ENCODE assay signal across 11 cellular contexts in the genomic region with DNA sequence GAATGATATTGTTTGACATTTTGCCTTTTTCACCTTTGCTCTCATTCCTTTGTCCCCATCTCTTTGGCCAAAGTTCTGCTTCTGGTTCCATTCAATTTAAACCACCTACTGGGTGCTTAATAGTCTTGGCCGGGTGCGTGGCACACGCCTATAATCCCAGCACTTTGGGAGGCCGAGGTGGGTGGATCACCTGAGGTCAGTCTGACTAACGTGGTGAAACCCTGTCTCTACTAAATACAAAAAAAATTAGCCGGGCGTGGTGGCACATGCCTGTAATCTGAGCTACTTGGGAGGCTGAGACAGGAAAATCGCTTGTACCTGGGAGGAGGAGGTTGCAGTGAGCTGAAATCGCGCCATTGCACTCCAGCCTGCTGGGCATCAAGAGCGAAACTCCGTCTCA. TPM values are rescaled to one million over a fixed set of nuclear protein-coding genes. Genes with fewer than 3 reads are reported as not detected.
DNase-seq lines count a peak whose midpoint lies in the region; ATAC-seq and TF ChIP-seq lines count a peak whose summit lies in the region.
"Not testable (repeated sequence)": the region's sequence is repeated elsewhere in the genome, so short reads cannot be mapped to it uniquely, and the experiment has no call there.
"Had no signal": no experiment of that assay in that cellular context is flagged by ENCODE, and none has a peak within 500 bp of the region (broad histone marks: within the 10 kb centered on the region; RNA-seq: fewer than 3 reads in every experiment).

No MANE protein-coding gene starts in this region.

- not testable (repeated sequence) for H3K36me3 ChIP-seq in CD8-positive, alpha-beta memory T cell (ENCODE audit: insufficient read depth, low read length); MM.1S (replicated peaks; ENCODE audit: insufficient read depth, low read length); neural progenitor cell

- H3F3A ChIP-seq in MM.1S (ENCODE audit: insufficient read depth, low read length) (peaks cover 10% of the 10 kb centered on the region), neural progenitor cell (ENCODE audit: low read depth) (peaks cover 24% of the 10 kb centered on the region)

- H4K20me1 ChIP-seq in MM.1S (ENCODE audit: insufficient read depth, low read length) = not testable (repeated sequence)
- peaks cover 17% of the 10 kb centered on the region for H4K20me1 ChIP-seq in neural progenitor cell (ENCODE audit: low read depth)

- not testable (repeated sequence) for H3K9me2 ChIP-seq in MM.1S (replicated peaks; ENCODE audit: insufficient read depth, low read length)

- peak overlapping the region in 6 of 7 donors; percentile 24 to 94 (median 77) for H3K4me3 Mint-ChIP-seq in CD8-positive, alpha-beta memory T cell
- H3K4me3 Mint-ChIP-seq in WTC11 (peak overlapping the region; percentile 87), endothelial cell (ENCODE audit: unreplicated experiment) (peak overlapping the region; percentile 99), memory B cell (peak overlapping the region; percentile 37), neural progenitor cell (peak overlapping the region; percentile 73)
- peak overlapping the region; percentile 9 for H3K4me3 Mint-ChIP-seq in activated naive CD4-positive, alpha-beta T cell treated with anti-CD3 and anti-CD28 coated beads, Interleukin-2, amount 10 ng/mL, durations not matched to agents 7 days and 5 days

- H3K9me3 Mint-ChIP-seq in CD8-positive, alpha-beta memory T cell; WTC11; activated naive CD4-positive, alpha-beta T cell treated with anti-CD3 and anti-CD28 coated beads, Interleukin-2, amount 10 ng/mL, durations not matched to agents 7 days and 5 days; endothelial cell (ENCODE audit: unreplicated experiment); memory B cell; neural progenitor cell: not testable (repeated sequence)

- not testable (repeated sequence) for ATAC-seq in WTC11; memory B cell (ENCODE audit: low read depth)

- not testable (repeated sequence) for H3K4me2 ChIP-seq in MM.1S (ENCODE audit: low read depth, low read length); neural progenitor cell

- not testable (repeated sequence) for TF ChIP-seq CTCF in MM.1S (IDR thresholded peaks at IDR 0.05; ENCODE audit: low read length); WTC11 (IDR thresholded peaks at IDR 0.05); endothelial cell (IDR thresholded peaks at IDR 0.05; ENCODE audit: unreplicated experiment); neural progenitor cell (IDR thresholded peaks at IDR 0.05)

- H3K4me3 ChIP-seq in CD8-positive, alpha-beta memory T cell (ENCODE audit: low read length); MM.1S (ENCODE audit: low read length); neural progenitor cell: not testable (repeated sequence)

- H3K4me1 ChIP-seq in CD8-positive, alpha-beta memory T cell (ENCODE audit: insufficient read depth, low read length) = peaks cover 26% of the 10 kb centered on the region
- H3K4me1 ChIP-seq in MM.1S (ENCODE audit: low read length) (peaks cover 16% of the 10 kb centered on the region), neural progenitor cell (peaks cover 22% of the 10 kb centered on the region)

- CTCF ChIA-PET in CD8-positive, alpha-beta memory T cell (lab: Charles Lee) = interaction anchor here (1.7 kb wide), 1 partner anchor 18 kb away, joined by 4 read pairs; no protein-coding TSS in a partner anchor
- CTCF ChIA-PET in WTC11 (lab: Charles Lee) = interaction anchor here (1.2 to 3.6 kb wide), 6 partner anchors 10 to 69 kb away, joined by 3 to 47 read pairs (median 15); partner anchors contain the start of gene TSTD1
- CTCF ChIA-PET in activated naive CD4-positive, alpha-beta T cell treated with anti-CD3 and anti-CD28 coated beads, Interleukin-2, amount 10 ng/mL, durations not matched to agents 7 days and 5 days (lab: Charles Lee) = interaction anchor here (1.2 to 2.7 kb wide), 2 partner anchors 9 to 18 kb away, joined by 3 to 8 read pairs; no protein-coding TSS in a partner anchor

- H3K4me1 Mint-ChIP-seq in CD8-positive, alpha-beta memory T cell = peaks cover 20 to 50% (median 46%) of the 10 kb centered on the region in 3 donors
- H3K4me1 Mint-ChIP-seq in WTC11 (peaks cover 40% of the 10 kb centered on the region), endothelial cell (ENCODE audit: unreplicated experiment) (peaks cover 42% of the 10 kb centered on the region), memory B cell (peaks cover 26% of the 10 kb centered on the region), neural progenitor cell (peaks cover 21% of the 10 kb centered on the region)
- H3K4me1 Mint-ChIP-seq in activated naive CD4-positive, alpha-beta T cell treated with anti-CD3 and anti-CD28 coated beads, Interleukin-2, amount 10 ng/mL, durations not matched to agents 7 days and 5 days = peaks cover 34% of the 10 kb centered on the region

- H3K27me3 Mint-ChIP-seq in CD8-positive, alpha-beta memory T cell; WTC11 (ENCODE audit: low read depth); activated naive CD4-positive, alpha-beta T cell treated with anti-CD3 and anti-CD28 coated beads, Interleukin-2, amount 10 ng/mL, durations not matched to agents 7 days and 5 days; memory B cell: not testable (repeated sequence)
- H3K27me3 Mint-ChIP-seq in endothelial cell (ENCODE audit: unreplicated experiment) = peaks cover 13% of the 10 kb centered on the region
- H3K27me3 Mint-ChIP-seq in neural progenitor cell (ENCODE audit: insufficient read depth, low read depth) = peaks cover 37% of the 10 kb centered on the region

- not testable (repeated sequence) for H3K9ac ChIP-seq in MM.1S (ENCODE audit: low read length); neural progenitor cell

- H3K79me2 ChIP-seq in MM.1S (ENCODE audit: low read length) (peaks cover 34% of the 10 kb centered on the region), neural progenitor cell (ENCODE audit: low read depth) (peaks cover 32% of the 10 kb centered on the region)

- H2AFZ ChIP-seq in MM.1S (ENCODE audit: low read length); neural progenitor cell (replicated peaks): not testable (repeated sequence)

- H3K36me3 Mint-ChIP-seq in CD8-positive, alpha-beta memory T cell; WTC11; activated naive CD4-positive, alpha-beta T cell treated with anti-CD3 and anti-CD28 coated beads, Interleukin-2, amount 10 ng/mL, durations not matched to agents 7 days and 5 days; memory B cell; neural progenitor cell: not testable (repeated sequence)
- H3K36me3 Mint-ChIP-seq in endothelial cell (ENCODE audit: low read depth, unreplicated experiment) = peaks cover 19% of the 10 kb centered on the region

- not testable (repeated sequence) for H3K27me3 ChIP-seq in CD8-positive, alpha-beta memory T cell (ENCODE audit: insufficient read depth, low read length, poor library complexity, severe bottlenecking); MM.1S (replicated peaks; ENCODE audit: insufficient read depth, low read length); neural progenitor cell

- DNase-seq in CD8-positive, alpha-beta memory T cell; WTC11 (ENCODE audit: low spot score); activated naive CD4-positive, alpha-beta T cell treated with anti-CD3 and anti-CD28 coated beads, Interleukin-2, amount 10 ng/mL, durations not matched to agents 7 days and 5 days; endothelial cell (ENCODE audit: low spot score); memory B cell (ENCODE audit: low spot score in 2 of 2); neural progenitor cell (ENCODE audit: low spot score): not testable (repeated sequence)
- DNase-seq in MM.1S = peak; percentile 2

- peak overlapping the region in 7 of 8 donors; percentile 26 to 91 (median 57) for H3K27ac Mint-ChIP-seq in CD8-positive, alpha-beta memory T cell
- H3K27ac Mint-ChIP-seq in WTC11 (peak overlapping the region; percentile 100), endothelial cell (ENCODE audit: unreplicated experiment) (peak overlapping the region; percentile 22)
- H3K27ac Mint-ChIP-seq in activated naive CD4-positive, alpha-beta T cell treated with anti-CD3 and anti-CD28 coated beads, Interleukin-2, amount 10 ng/mL, durations not matched to agents 7 days and 5 days; memory B cell; neural progenitor cell: not testable (repeated sequence)

- POLR2A ChIA-PET in CD8-positive, alpha-beta memory T cell (lab: Charles Lee) = interaction anchor here (2.9 kb wide), 1 partner anchor 16 kb away, joined by 20 read pairs; the partner anchor contains the start of gene TSTD1
- POLR2A ChIA-PET in WTC11 (lab: Charles Lee) = interaction anchor here (1.0 to 2.8 kb wide), 3 partner anchors 10 to 131 kb away, joined by 3 to 24 read pairs (median 15); partner anchors contain the start of genes UFC1 and USF1

- not testable (repeated sequence) for H3K27ac ChIP-seq in CD8-positive, alpha-beta memory T cell (ENCODE audit: low read depth, low read length); MM.1S (ENCODE audit: low read length); neural progenitor cell

- H3K9me3 ChIP-seq in CD8-positive, alpha-beta memory T cell (ENCODE audit: low read length); MM.1S (replicated peaks; ENCODE audit: insufficient read depth, low read length); neural progenitor cell (ENCODE audit: low read depth): not testable (repeated sequence)

RNA-seq across cellular contexts. Expression of gene F11R, which starts 1.5 kb away (rescaled TPM):
- total RNA-seq in CD8-positive, alpha-beta memory T cell = 10 to 100 TPM; 11.6 to 14.1 TPM
- polyA plus RNA-seq in CD8-positive, alpha-beta memory T cell = 18.3 TPM
- total RNA-seq in WTC11 (2021) (202 to 213 TPM (median 203 TPM) in 3 replicates), endothelial cell (ENCODE audit: unreplicated experiment) (361 TPM), neural progenitor cell (ENCODE audit: low replicate concordance) (60.0 and 69.3 TPM in 2 replicates)

RNA-seq across cellular contexts. Expression of gene TSTD1, which starts 16.3 kb away (rescaled TPM):
- total RNA-seq in CD8-positive, alpha-beta memory T cell = 10 to 100 TPM; 40.2 to 46.1 TPM
- 288 TPM for polyA plus RNA-seq in CD8-positive, alpha-beta memory T cell
- total RNA-seq in WTC11 (2021) = 74.5 to 107 TPM (median 100 TPM) in 3 replicates
- total RNA-seq in endothelial cell (ENCODE audit: unreplicated experiment) = 14.2 TPM
- total RNA-seq in neural progenitor cell (ENCODE audit: low replicate concordance) = 29.9 and 59.9 TPM in 2 replicates
- total RNA-seq: H4 had no signal

RNA-seq across cellular contexts. Expression of gene USF1, which starts 23.3 kb away (rescaled TPM):
- total RNA-seq in CD8-positive, alpha-beta memory T cell = 10 to 100 TPM; 63.3 to 67.7 TPM
- polyA plus RNA-seq in CD8-positive, alpha-beta memory T cell = 6.7 TPM
- total RNA-seq in WTC11 (2021) = 55.9 to 65.6 TPM (median 57.8 TPM) in 3 replicates
- 121 TPM for total RNA-seq in endothelial cell (ENCODE audit: unreplicated experiment)
- 74.4 and 103 TPM in 2 replicates for total RNA-seq in neural progenitor cell (ENCODE audit: low replicate concordance)

RNA-seq across cellular contexts. Expression of gene ARHGAP30, which starts 47.3 kb away (rescaled TPM):
- total RNA-seq in CD8-positive, alpha-beta memory T cell = 100 to 1,000 TPM; 147 to 149 TPM
- polyA plus RNA-seq in CD8-positive, alpha-beta memory T cell = 213 TPM
- total RNA-seq in WTC11 (2021) (0.39 to 0.92 TPM (median 0.52 TPM) in 3 replicates), endothelial cell (ENCODE audit: unreplicated experiment) (0.23 TPM), neural progenitor cell (ENCODE audit: low replicate concordance) (0.06 TPM in 1 of 2 replicates, not detected in the other)
- total RNA-seq: cardiac muscle cell had no signal
- polyA plus RNA-seq: BJ, neural cell had no signal

Comparison
In these comparisons a context has a peak if more than half of its experiments do, and no peak if none do; other contexts are left out.
1. H3K4me3 Mint-ChIP-seq: peak in every context shown above with its lines; median percentile 99 in endothelial cell; 87 in WTC11; 77 in CD8-positive, alpha-beta memory T cell; 73 in neural progenitor cell; 37 in memory B cell; 9 in activated naive CD4-positive, alpha-beta T cell treated with anti-CD3 and anti-CD28 coated beads, Interleukin-2, amount 10 ng/mL, durations not matched to agents 7 days and 5 days.